ENCODE assay signal across 8 cellular contexts in genomic region chr12:7019043-7019569, GRCh38. TPM values are rescaled to one million over a fixed set of nuclear protein-coding genes. Genes with fewer than 3 reads are reported as not detected.
DNase-seq lines count a peak whose midpoint lies in the region; ATAC-seq and TF ChIP-seq lines count a peak whose summit lies in the region.

No MANE protein-coding gene starts in this region.

- H3K4me1 ChIP-seq in iPS-18a (ENCODE audit: control insufficient read depth, low read depth, low read length) (peaks cover 13% of the 10 kb centered on the region), suprapubic skin (peaks cover 35% of the 10 kb centered on the region)

- ATAC-seq in WTC11 (no peak), GM21390 (IDR thresholded peaks at IDR 0.05; ENCODE audit: unreplicated experiment) (no peak)

- H3K4me3 Mint-ChIP-seq in activated CD4-positive, alpha-beta T cell treated with anti-CD3 and anti-CD28 coated beads, Interleukin-2, amount 10 ng/mL, durations not matched to agents 7 days and 5 days = peak overlapping the region; percentile 88
- H3K4me3 Mint-ChIP-seq in WTC11 = peak overlapping the region; percentile 95

- TF ChIP-seq CTCF in WTC11 (IDR thresholded peaks at IDR 0.05) (no peak), suprapubic skin (IDR thresholded peaks at IDR 0.05) (peak in 1 of 2 donors; percentile 8)

- H3K27me3 ChIP-seq in iPS-18a (ENCODE audit: control insufficient read depth, insufficient read depth, low read length) (no peaks in the 10 kb centered on the region), suprapubic skin (no peaks in the 10 kb centered on the region)

- H3K27me3 Mint-ChIP-seq in activated CD4-positive, alpha-beta T cell treated with anti-CD3 and anti-CD28 coated beads, Interleukin-2, amount 10 ng/mL, durations not matched to agents 7 days and 5 days = no peaks in the 10 kb centered on the region
- H3K27me3 Mint-ChIP-seq in WTC11 (ENCODE audit: low read depth) = no peaks in the 10 kb centered on the region

- H3K36me3 Mint-ChIP-seq in activated CD4-positive, alpha-beta T cell treated with anti-CD3 and anti-CD28 coated beads, Interleukin-2, amount 10 ng/mL, durations not matched to agents 7 days and 5 days (ENCODE audit: low read depth) = peaks cover 2% of the 10 kb centered on the region
- 0 out of 2 replicates have a peak, but pooled peaks cover 2% of the 10 kb centered on the region for H3K36me3 Mint-ChIP-seq in WTC11

- H3K9me3 Mint-ChIP-seq in activated CD4-positive, alpha-beta T cell treated with anti-CD3 and anti-CD28 coated beads, Interleukin-2, amount 10 ng/mL, durations not matched to agents 7 days and 5 days = no peaks in the 10 kb centered on the region
- no peaks in the 10 kb centered on the region for H3K9me3 Mint-ChIP-seq in WTC11

- H3K9ac ChIP-seq in iPS-18a (ENCODE audit: low read length) = peak overlapping the region; percentile 55

- peaks cover 31% of the 10 kb centered on the region for H3K4me1 Mint-ChIP-seq in activated CD4-positive, alpha-beta T cell treated with anti-CD3 and anti-CD28 coated beads, Interleukin-2, amount 10 ng/mL, durations not matched to agents 7 days and 5 days
- H3K4me1 Mint-ChIP-seq in WTC11 = peaks cover 27% of the 10 kb centered on the region

- H3K36me3 ChIP-seq in iPS-18a (ENCODE audit: control insufficient read depth, low read depth, low read length) (no peaks in the 10 kb centered on the region), suprapubic skin (no peaks in the 10 kb centered on the region)

- POLR2A ChIA-PET in activated CD4-positive, alpha-beta T cell treated with anti-CD3 and anti-CD28 coated beads, Interleukin-2, amount 10 ng/mL, durations not matched to agents 7 days and 5 days (lab: Charles Lee) = interaction anchor here (0.6 kb wide), 1 partner anchor 430 kb away, joined by 4 read pairs; no protein-coding TSS in a partner anchor
- POLR2A ChIA-PET in WTC11 (lab: Charles Lee) = interaction anchor here (0.6 to 1.6 kb wide), 5 partner anchors 13 to 81 kb away, joined by 3 to 10 read pairs (median 5); partner anchors contain the start of genes C12orf57 and RNU7-1

- TF ChIP-seq EP300 in suprapubic skin (IDR thresholded peaks at IDR 0.05) = no peak

- no peak for TF ChIP-seq POLR2A in suprapubic skin (IDR thresholded peaks at IDR 0.05)

- peak overlapping the region; percentile 60 for H3K27ac Mint-ChIP-seq in activated CD4-positive, alpha-beta T cell treated with anti-CD3 and anti-CD28 coated beads, Interleukin-2, amount 10 ng/mL, durations not matched to agents 7 days and 5 days
- peak overlapping the region; percentile 63 for H3K27ac Mint-ChIP-seq in WTC11

- H3K4me3 ChIP-seq in iPS-18a (ENCODE audit: low read length) (peak overlapping the region; percentile 84), suprapubic skin (peak overlapping the region; percentile 88)

- DNase-seq in activated CD4-positive, alpha-beta T cell treated with anti-CD3 and anti-CD28 coated beads, Interleukin-2, amount 10 ng/mL, durations not matched to agents 7 days and 5 days = no peak
- no peak for DNase-seq in activated CD4-positive, alpha-beta T cell treated with anti-CD3 and anti-CD28 coated beads, Interleukin-2, amount 50 U/mL, for 4 hours
- DNase-seq in WTC11 (ENCODE audit: low spot score) (no peak), suprapubic skin (ENCODE audit: low spot score in 2 of 2) (no peak), NCI-H1092 (lab: John Stamatoyannopoulos, UW) (no peak)
- DNase-seq in activated CD4-positive, CD25-positive, alpha-beta regulatory T cell (lab: John Stamatoyannopoulos, UW) = no peak

- H3K27ac ChIP-seq in iPS-18a (ENCODE audit: low read length) = no peak overlapping the region
- H3K27ac ChIP-seq in suprapubic skin = peak overlapping the region; percentile 95

- H3K9me3 ChIP-seq in iPS-18a (ENCODE audit: control insufficient read depth, low read depth, low read length) (no peaks in the 10 kb centered on the region), suprapubic skin (no peaks in the 10 kb centered on the region)

- CTCF ChIA-PET in activated CD4-positive, alpha-beta T cell treated with anti-CD3 and anti-CD28 coated beads, Interleukin-2, amount 10 ng/mL, durations not matched to agents 7 days and 5 days (lab: Charles Lee) = interaction anchor here (1.0 to 1.7 kb wide), 10 partner anchors 8 to 128 kb away, joined by 3 to 8 read pairs (median 4); no protein-coding TSS in a partner anchor
- CTCF ChIA-PET in WTC11 (lab: Charles Lee) = interaction anchor here (0.7 to 2.5 kb wide), 18 partner anchors 10 to 330 kb away, joined by 3 to 22 read pairs (median 4); partner anchors contain the start of genes C12orf57, C1RL, C1S and SPSB2

- 3% methylated on average over 6 of the region's 6 CpGs for WGBS in suprapubic skin

TF ChIP-seq in WTC11, 78 proteins besides CTCF, POLR2A, EP300 and RAD21:
- TF ChIP-seq PRRX2 (CRISPR knock-in tag; IDR thresholded peaks at IDR 0.05) (no peak), RORB (CRISPR knock-in tag; IDR thresholded peaks at IDR 0.05) (no peak)

RNA-seq across cellular contexts. Expression of gene LPCAT3, which starts 0.8 kb away (rescaled TPM):
- 10 to 100 TPM; 36.8 to 45.4 TPM for total RNA-seq in activated CD4-positive, alpha-beta T cell treated with anti-CD3 and anti-CD28 coated beads, Interleukin-2, amount 10 ng/mL, durations not matched to agents 7 days and 5 days
- total RNA-seq in WTC11 (2021) (35.3 to 40.0 TPM (median 36.2 TPM) in 3 replicates), suprapubic skin (10 to 100 TPM; 51.3 to 79.3 (median 56.8) TPM)

RNA-seq across cellular contexts. Expression of gene C1S, which starts 41.4 kb away (rescaled TPM):
- total RNA-seq in activated CD4-positive, alpha-beta T cell treated with anti-CD3 and anti-CD28 coated beads, Interleukin-2, amount 10 ng/mL, durations not matched to agents 7 days and 5 days = 1 to 10 TPM; 1.1 to 1.4 TPM
- 6.2 to 8.8 TPM (median 7.6 TPM) in 3 replicates for total RNA-seq in WTC11 (2021)
- 10 to 100 TPM; 62.6 to 99.6 (median 65.6) TPM for total RNA-seq in suprapubic skin

RNA-seq across cellular contexts. Expression of gene EMG1, which starts 48.4 kb away (rescaled TPM):
- 10 to 100 TPM; 41.8 to 53.3 TPM for total RNA-seq in activated CD4-positive, alpha-beta T cell treated with anti-CD3 and anti-CD28 coated beads, Interleukin-2, amount 10 ng/mL, durations not matched to agents 7 days and 5 days
- 59.3 to 78.6 TPM (median 59.8 TPM) in 3 replicates for total RNA-seq in WTC11 (2021)
- 10 to 100 TPM; 12.3 to 27.0 (median 22.1) TPM for total RNA-seq in suprapubic skin

RNA-seq across cellular contexts. Expression of gene PHB2, which starts 48.6 kb away (rescaled TPM):
- 100 to 1,000 TPM; 214 to 230 TPM for total RNA-seq in activated CD4-positive, alpha-beta T cell treated with anti-CD3 and anti-CD28 coated beads, Interleukin-2, amount 10 ng/mL, durations not matched to agents 7 days and 5 days
- total RNA-seq in WTC11 (2021) (350 to 397 TPM (median 352 TPM) in 3 replicates), suprapubic skin (100 to 1,000 TPM; 161 to 232 (median 207) TPM)
